15 cellular contexts compared by ENCODE assay signal in the genomic region with DNA sequence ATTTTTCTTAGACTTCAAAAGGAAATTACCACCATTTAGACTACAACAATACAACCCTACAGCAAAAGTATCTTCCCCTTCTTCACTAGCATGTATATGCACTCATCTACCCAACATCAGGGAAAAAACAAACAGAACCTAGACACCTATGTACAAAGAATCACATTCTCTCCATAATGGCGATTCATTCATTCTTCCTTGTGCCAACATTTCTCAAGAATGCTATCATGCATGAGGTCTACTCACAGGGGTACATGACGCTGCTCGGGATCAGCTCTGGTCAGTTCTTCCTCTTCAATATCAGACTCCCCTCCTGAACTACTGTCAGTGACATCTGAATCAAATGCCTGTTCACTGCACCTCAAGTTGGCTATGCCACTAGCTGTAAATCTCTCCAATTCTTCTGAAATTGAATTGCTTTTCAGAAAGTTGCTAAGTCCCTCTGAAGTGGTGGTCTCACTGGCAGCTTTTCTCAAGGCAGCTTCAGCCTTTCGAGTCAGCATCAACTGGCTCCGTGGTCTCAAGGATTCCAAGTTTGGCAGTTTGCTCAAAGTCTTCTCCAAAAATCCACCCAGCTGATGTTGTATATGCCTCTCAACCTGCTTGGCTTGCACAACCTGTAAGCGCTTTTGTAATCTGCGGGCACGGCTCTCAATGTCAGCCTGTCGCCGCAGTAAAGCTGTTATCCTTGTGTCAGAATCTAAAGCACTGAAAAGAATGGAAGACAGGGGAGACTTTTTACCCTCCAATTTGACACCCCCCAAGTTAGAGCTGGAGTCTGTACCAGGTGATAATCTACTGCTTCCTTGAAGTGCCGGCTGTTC. TPM values are rescaled to one million over a fixed set of nuclear protein-coding genes. Genes with fewer than 3 reads are reported as not detected.
DNase-seq lines count a peak whose midpoint lies in the region; ATAC-seq and TF ChIP-seq lines count a peak whose summit lies in the region.
"Had no signal": no experiment of that assay in that cellular context is flagged by ENCODE, and none has a peak within 500 bp of the region (broad histone marks: within the 10 kb centered on the region; RNA-seq: fewer than 3 reads in every experiment).

No MANE protein-coding gene starts in this region.

- TSS peak; percentile 69 for BruUV-seq in IMR-90 (replicated peaks; lab: Mats Ljungman, UMichigan)

- H3K27me3 Mint-ChIP-seq in activated T-cell treated with anti-CD3 and anti-CD28 coated beads, Interleukin-2, amount 50 U/mL, for 24 hours, result no peaks in the 10 kb centered on the region
- no peaks in the 10 kb centered on the region for H3K27me3 Mint-ChIP-seq in brain

- no peaks in the 10 kb centered on the region for H3K27me3 ChIP-seq in IMR-90 (ENCODE audit: control insufficient read depth, insufficient read depth, low read length)
- no peaks in the 10 kb centered on the region for H3K27me3 ChIP-seq in neutrophil
- no peaks in the 10 kb centered on the region for H3K27me3 ChIP-seq in GM23248 (replicated peaks; ENCODE audit: insufficient read depth)
- H3K27me3 ChIP-seq: colonic mucosa, gastroesophageal sphincter, transverse colon had no signal

- no peak overlapping the region; the same call in 1 of the 2 replicates for H3K23ac ChIP-seq in IMR-90 (ENCODE audit: low read depth, low read length)

- H2BK5ac ChIP-seq in IMR-90 (ENCODE audit: low read depth, low read length, poor library complexity, severe bottlenecking), result no peak overlapping the region

- H3F3A ChIP-seq in GM23248 (ENCODE audit: insufficient read depth), result peaks cover 40% of the 10 kb centered on the region

- H3K4me3 ChIP-seq in IMR-90 (ENCODE audit: insufficient read depth, low read depth, low read length), result no peak overlapping the region
- H3K4me3 ChIP-seq in neutrophil (ENCODE audit: low read depth in 1 of 2, low read length in 1 of 2), result peak overlapping the region; percentile 11 to 15
- no peak overlapping the region for H3K4me3 ChIP-seq in GM23248
- H3K4me3 ChIP-seq: colonic mucosa, gastroesophageal sphincter, transverse colon had no signal

- H3K56ac ChIP-seq in IMR-90 (ENCODE audit: extremely low read depth, insufficient read depth, low read length), result no peak overlapping the region

- H4K20me1 ChIP-seq in IMR-90 (ENCODE audit: insufficient read depth, low read length), result peaks cover 98% of the 10 kb centered on the region
- peaks cover 69% of the 10 kb centered on the region for H4K20me1 ChIP-seq in GM23248 (ENCODE audit: insufficient read depth)

- H3K4me2 ChIP-seq in IMR-90 (ENCODE audit: low read depth, low read length) (no peak overlapping the region), GM23248 (ENCODE audit: unreplicated experiment) (no peak overlapping the region)

- no peak overlapping the region for H4K5ac ChIP-seq in IMR-90 (ENCODE audit: low read depth, low read length)

- in situ Hi-C loops in IMR-90 (cut with MboI; ENCODE audit: low sequenced_read_pairs) (no loop called here), GM23248 (cut with MboI) (no loop called here)

- DNase-seq in activated T-cell treated with anti-CD3 and anti-CD28 coated beads, Interleukin-2, amount 50 U/mL, for 24 hours, result no peak
- no peak for DNase-seq in activated T-cell treated with anti-CD3 and anti-CD28 coated beads, Interleukin-2, amount 50 U/mL, for 1 hour
- DNase-seq in IMR-90 (no peak), GM23248 (no peak)
- DNase-seq: colonic mucosa, HFFc6, KBM-7, NCI-H1092, NCI-H82, transverse colon had no signal

- no peak overlapping the region for H4K91ac ChIP-seq in IMR-90 (ENCODE audit: insufficient read depth, low read depth, low read length)

- no peak overlapping the region for H2AK9ac ChIP-seq in IMR-90 (replicated peaks; ENCODE audit: low read depth, low read length, poor library complexity)

- peaks cover 88% of the 10 kb centered on the region for H3K4me1 Mint-ChIP-seq in activated T-cell treated with anti-CD3 and anti-CD28 coated beads, Interleukin-2, amount 50 U/mL, for 24 hours (ENCODE audit: low read depth)
- peaks cover 88% of the 10 kb centered on the region for H3K4me1 Mint-ChIP-seq in brain

- POLR2A ChIA-PET in IMR-90 (lab: Charles Lee; ENCODE audit: unreplicated experiment), result no interaction called here

- no peak for TF ChIP-seq RAD21 in IMR-90 (IDR thresholded peaks at IDR 0.05; ENCODE audit: low read length)

- H4K8ac ChIP-seq in IMR-90 (ENCODE audit: low read depth in 2 of 2, low read length in 2 of 2), result no peak overlapping the region

- no peak overlapping the region for H3K4me3 Mint-ChIP-seq in activated T-cell treated with anti-CD3 and anti-CD28 coated beads, Interleukin-2, amount 50 U/mL, for 24 hours
- H3K4me3 Mint-ChIP-seq in brain, result peak overlapping the region in 3 of 5 experiments; percentile 12 to 55 (median 25)
- H3K4me3 Mint-ChIP-seq: HFFc6 had no signal

- intact Hi-C loops in IMR-90 (cut with micrococcal nuclease), result no loop called here

- H2AK5ac ChIP-seq in IMR-90 (ENCODE audit: low read depth, low read length), result no peak overlapping the region

- dilution Hi-C loops in IMR-90 (cut with HindIII; ENCODE audit: low sequenced_read_pairs, unreplicated experiment), result no loop called here

- no peak overlapping the region for H2BK15ac ChIP-seq in IMR-90 (ENCODE audit: low read depth, low read length)

- H3K79me2 ChIP-seq in GM23248 (ENCODE audit: insufficient read depth), result peaks cover 100% of the 10 kb centered on the region

- peak overlapping the region; percentile 9 for H3K27ac Mint-ChIP-seq in activated T-cell treated with anti-CD3 and anti-CD28 coated beads, Interleukin-2, amount 50 U/mL, for 24 hours
- H3K27ac Mint-ChIP-seq in brain, result peak overlapping the region in 3 of 5 experiments; percentile 7 to 28 (median 11)
- H3K27ac Mint-ChIP-seq: HFFc6 had no signal

- no peak overlapping the region for H3K4ac ChIP-seq in IMR-90 (ENCODE audit: low read depth, low read length)

- no peaks in the 10 kb centered on the region for H3K9me3 ChIP-seq in IMR-90 (ENCODE audit: control insufficient read depth, insufficient read depth, low read length)
- no peaks in the 10 kb centered on the region for H3K9me3 ChIP-seq in neutrophil
- H3K9me3 ChIP-seq in GM23248 (ENCODE audit: low read depth), result no peaks in the 10 kb centered on the region
- H3K9me3 ChIP-seq: colonic mucosa, gastroesophageal sphincter, transverse colon had no signal

- no peak for ATAC-seq in IMR-90 (ENCODE audit: low read depth)
- ATAC-seq in HG03442 (IDR thresholded peaks at IDR 0.05; ENCODE audit: unreplicated experiment), result no peak
- no peak for ATAC-seq in GM18498 (IDR thresholded peaks at IDR 0.05; ENCODE audit: unreplicated experiment)
- ATAC-seq: gastroesophageal sphincter had no signal

- no peaks in the 10 kb centered on the region for H3K9me2 ChIP-seq in GM23248 (ENCODE audit: insufficient read depth)

- H3K9me1 ChIP-seq in IMR-90 (ENCODE audit: insufficient read depth, low read length), result peaks cover 14% of the 10 kb centered on the region

- H3K4me1 ChIP-seq in IMR-90 (ENCODE audit: control insufficient read depth, insufficient read depth, low read length), result peaks cover 18% of the 10 kb centered on the region
- peaks cover 33 to 55% of the 10 kb centered on the region in 2 experiments for H3K4me1 ChIP-seq in neutrophil (ENCODE audit: control insufficient read depth in 1 of 2, insufficient read depth in 1 of 2, low read depth in 1 of 2, low read length in 1 of 2)
- peaks cover 46% of the 10 kb centered on the region for H3K4me1 ChIP-seq in GM23248 (ENCODE audit: insufficient read depth)
- H3K4me1 ChIP-seq: colonic mucosa had no signal

- no peak overlapping the region for H2BK20ac ChIP-seq in IMR-90 (ENCODE audit: low read depth, low read length)

- no peak overlapping the region for H3K14ac ChIP-seq in IMR-90 (replicated peaks; ENCODE audit: low read depth, low read length)

- WGBS in IMR-90 (ENCODE audit: extremely low coverage in 2 of 2, insufficient read length in 1 of 2), 2 experiments, result 95% methylated on average over 2 of the region's 11 CpGs; no CpG with 5 or more reads in 1 of the 2 experiments
- 95 to 97% methylated on average over 11 of the region's 11 CpGs for WGBS in GM23248 (ENCODE audit: low coverage in 1 of 2, low lambda C conversion rate in 2 of 2, missing lambda C conversion rate in 2 of 2), 2 experiments

- H2AFZ ChIP-seq in IMR-90 (replicated peaks; ENCODE audit: low read length, poor library complexity), result no peak overlapping the region
- no peak overlapping the region for H2AFZ ChIP-seq in GM23248

- TF ChIP-seq CTCF in IMR-90 (conservative IDR thresholded peaks at IDR 0.05; ENCODE audit: low read depth, low read length), result no peak
- TF ChIP-seq CTCF in brain (conservative IDR thresholded peaks at IDR 0.05), result no peak
- TF ChIP-seq CTCF in neutrophil (IDR thresholded peaks at IDR 0.05), result no peak

- no peaks in the 10 kb centered on the region for H3K9me3 Mint-ChIP-seq in activated T-cell treated with anti-CD3 and anti-CD28 coated beads, Interleukin-2, amount 50 U/mL, for 24 hours
- no peaks in the 10 kb centered on the region for H3K9me3 Mint-ChIP-seq in brain
- H3K9me3 Mint-ChIP-seq: HFFc6 had no signal

- H3K9ac ChIP-seq in IMR-90 (ENCODE audit: low read depth, low read length) (no peak overlapping the region), GM23248 (no peak overlapping the region)

- CTCF ChIA-PET in IMR-90 (lab: Yijun Ruan, JAX), result no interaction called here

- peaks cover 66% of the 10 kb centered on the region for H3K36me3 Mint-ChIP-seq in activated T-cell treated with anti-CD3 and anti-CD28 coated beads, Interleukin-2, amount 50 U/mL, for 24 hours (ENCODE audit: low read depth)
- H3K36me3 Mint-ChIP-seq in brain, result peaks cover 67% of the 10 kb centered on the region

- no peak overlapping the region for H2BK120ac ChIP-seq in IMR-90 (ENCODE audit: low read depth, low read length)

- TF ChIP-seq POLR2A in IMR-90 (IDR thresholded peaks at IDR 0.05; ENCODE audit: low read depth, low read length), result no peak

- H3K36me3 ChIP-seq in IMR-90 (ENCODE audit: control insufficient read depth, insufficient read depth, low read length), result peaks cover 20% of the 10 kb centered on the region
- H3K36me3 ChIP-seq in neutrophil, result peaks cover 31% of the 10 kb centered on the region
- H3K36me3 ChIP-seq in GM23248 (ENCODE audit: low read depth), result peaks cover 33% of the 10 kb centered on the region

- H3K79me1 ChIP-seq in IMR-90 (ENCODE audit: low read depth in 1 of 2, low read length in 2 of 2), result peaks cover 20 to 83% of the 10 kb centered on the region in 2 experiments

- H3K27ac ChIP-seq in IMR-90 (ENCODE audit: insufficient read depth, low read length) (no peak overlapping the region), neutrophil (peak overlapping the region; percentile 76), GM23248 (no peak overlapping the region)
- H3K27ac ChIP-seq: colonic mucosa, gastroesophageal sphincter, transverse colon had no signal

- H3K18ac ChIP-seq in IMR-90 (ENCODE audit: low read depth, low read length), result no peak overlapping the region

RNA-seq across cellular contexts. Expression of gene KANSL1, which starts 22.4 kb away (rescaled TPM):
- 48.0 and 49.6 TPM in 2 replicates for total RNA-seq in IMR-90 (2012; rRNA removed)
- 15.6 and 19.1 TPM in 2 replicates for polyA plus RNA-seq in IMR-90 (2012; rRNA removed)
- 9.3 and 9.8 TPM in 2 replicates for polyA plus RNA-seq in IMR-90 (2012; cell fraction: cytosol; rRNA removed)
- polyA plus RNA-seq in IMR-90 (2012; cell fraction: nucleus; rRNA removed; ENCODE audit: low replicate concordance), result 29.7 and 54.2 TPM in 2 replicates
- polyA plus RNA-seq in brain (ENCODE audit: insufficient read depth, low read depth, low replicate concordance), result 25.7 TPM
- total RNA-seq in GM23248 (2014; rRNA removed; shearing (Covaris generic)), result 38.2 and 69.0 TPM in 2 replicates
- 10.9 and 12.2 TPM in 2 replicates for polyA plus RNA-seq in GM23248 (2016; fragmentation: Nextera tagmentation; extraction: Ambion mirVana)

Comparison
In these comparisons a context has a peak if more than half of its experiments do, and no peak if none do; other contexts are left out.
1. H3K4me3 ChIP-seq: peak in neutrophil (2 of 2); none in IMR-90 (single experiment) and GM23248 (single experiment).